26 cellular contexts compared by ENCODE assay signal in genomic region chr13:32414580-32414979, GRCh38.
"Had no signal": no experiment of that assay in that cellular context is flagged by ENCODE, and none has a peak within 500 bp of the region (broad histone marks: within the 10 kb centered on the region; RNA-seq: fewer than 3 reads in every experiment).

No MANE protein-coding gene starts in this region.

- H3K27me3 Mint-ChIP-seq: memory B cell; naive B cell; natural killer cell treated with Interleukin-12 subunit alpha and Interleukin-12 subunit beta and Interleukin-15 and Interleukin-18, amount 100 ng/mL, for 72 hours had no signal

- H3K4me1 ChIP-seq: gastrocnemius medialis, parathyroid adenoma had no signal

- H3K27ac Mint-ChIP-seq: endodermal cell; memory B cell; natural killer cell treated with Interleukin-12 subunit alpha and Interleukin-12 subunit beta and Interleukin-15 and Interleukin-18, amount 100 ng/mL, for 72 hours; progenitor cell of endocrine pancreas; stimulated activated effector memory CD8-positive, alpha-beta T cell treated with anti-CD3 and anti-CD28 coated beads, Interleukin-12 subunit alpha, Interleukin-12 subunit beta, amount 100 ng/mL, for 72 hours had no signal

- H3K9ac ChIP-seq: parathyroid adenoma had no signal

- H3K27me3 ChIP-seq: dorsolateral prefrontal cortex, gastrocnemius medialis, heart left ventricle, hepatocyte, stomach, thyroid gland, vagina had no signal

- H3K4me2 ChIP-seq: hepatocyte, smooth muscle cell had no signal

- H3K9me3 Mint-ChIP-seq: memory B cell; natural killer cell treated with Interleukin-12 subunit alpha and Interleukin-12 subunit beta and Interleukin-15 and Interleukin-18, amount 100 ng/mL, for 72 hours; stimulated activated effector memory CD8-positive, alpha-beta T cell treated with anti-CD3 and anti-CD28 coated beads, Interleukin-12 subunit alpha, Interleukin-12 subunit beta, amount 100 ng/mL, for 72 hours had no signal

- ATAC-seq: esophagus mucosa, gastrocnemius medialis, heart left ventricle, left cardiac atrium, left ventricle myocardium superior, sciatic nerve had no signal

- H3K79me2 ChIP-seq: hepatocyte, parathyroid adenoma had no signal

- H3K36me3 ChIP-seq: gastrocnemius medialis, thyroid gland, vagina had no signal

- H3K4me3 Mint-ChIP-seq: endodermal cell; memory B cell; naive B cell; natural killer cell treated with Interleukin-12 subunit alpha and Interleukin-12 subunit beta and Interleukin-15 and Interleukin-18, amount 100 ng/mL, for 72 hours; neural crest cell; stimulated activated effector memory CD8-positive, alpha-beta T cell treated with anti-CD3 and anti-CD28 coated beads, Interleukin-12 subunit alpha, Interleukin-12 subunit beta, amount 100 ng/mL, for 72 hours had no signal

- DNase-seq: dorsolateral prefrontal cortex; effector CD4-positive, alpha-beta T cell; gastrocnemius medialis; heart left ventricle; left cardiac atrium; left ventricle myocardium superior; naive B cell; stimulated activated CD4-positive, alpha-beta T cell treated with anti-CD3 and anti-CD28 coated beads, Interleukin-12 subunit alpha, Interleukin-12 subunit beta, amount 100 ng/mL, for 4 hours; stimulated activated CD4-positive, alpha-beta T cell treated with anti-CD3 and anti-CD28 coated beads, Interleukin-4, amount 100 ng/mL, for 1 hour; stimulated activated naive CD4-positive, alpha-beta T cell treated with Interleukin-2 at 50 U/mL for 16 hours; stomach; thyroid gland had no signal

- H3K9me3 ChIP-seq: gastrocnemius medialis, thyroid gland, vagina had no signal

- H2AFZ ChIP-seq: hepatocyte, parathyroid adenoma had no signal

- H3K4me3 ChIP-seq: dorsolateral prefrontal cortex, gastrocnemius medialis, heart left ventricle, hepatocyte, lung, smooth muscle cell, stomach, thyroid gland, vagina had no signal

- H3K27ac ChIP-seq: dorsolateral prefrontal cortex, epithelial cell of prostate, gastrocnemius medialis, heart left ventricle, hepatocyte, parathyroid adenoma, stomach, thyroid gland, vagina had no signal
